16 cellular contexts compared by ENCODE assay signal in genomic region chr1:43693371-43693770, GRCh38. TPM values are rescaled to one million over a fixed set of nuclear protein-coding genes. Genes with fewer than 3 reads are reported as not detected.
DNase-seq lines count a peak whose midpoint lies in the region; ATAC-seq, FAIRE-seq and TF ChIP-seq lines count a peak whose summit lies in the region.
"Had no signal": no experiment of that assay in that cellular context is flagged by ENCODE, and none has a peak within 500 bp of the region (broad histone marks: within the 10 kb centered on the region; RNA-seq: fewer than 3 reads in every experiment).

No MANE protein-coding gene starts in this region.

- H3K27me3 Mint-ChIP-seq in chondrocyte (ENCODE audit: low read depth) = no peaks in the 10 kb centered on the region
- H3K27me3 Mint-ChIP-seq: CD4-positive, alpha-beta memory T cell had no signal

- no peak overlapping the region for H3K4me3 ChIP-seq in HepG2 (replicated peaks in 1 of 3; ENCODE audit: insufficient read depth in 1 of 3, low read depth in 2 of 3, low read length in 3 of 3)
- H3K4me3 ChIP-seq in right lobe of liver = no peak overlapping the region
- H3K4me3 ChIP-seq: A549, GM12878, HAP-1 had no signal

- no peaks in the 10 kb centered on the region for H3K79me2 ChIP-seq in HepG2 (ENCODE audit: insufficient read depth, low read length)

- no peak overlapping the region for H3K4me2 ChIP-seq in HepG2 (ENCODE audit: low read depth, low read length)
- H3K4me2 ChIP-seq: A549 had no signal

- FAIRE-seq in HepG2 (lab: Jason Lieb, UNC) = no peak
- FAIRE-seq: A549, GM12878, GM19239, H1, HTR-8/SVneo had no signal

- H3K36me3 ChIP-seq in HepG2 (replicated peaks in 1 of 2; ENCODE audit: control insufficient read depth in 1 of 2, insufficient read depth in 2 of 2, low read length in 2 of 2) = peaks cover 75 to 100% of the 10 kb centered on the region in 2 experiments
- H3K36me3 ChIP-seq in right lobe of liver = peaks cover 7 to 100% (median 69%) of the 10 kb centered on the region in 4 donors

- ATAC-seq in HepG2 = no peak
- no peak for ATAC-seq in right lobe of liver
- peak; percentile 11 for ATAC-seq in omental fat pad (ENCODE audit: low FRiP score)
- ATAC-seq in HG02678 (IDR thresholded peaks at IDR 0.05; ENCODE audit: unreplicated experiment) = no peak
- ATAC-seq: A549, GM12878 had no signal

- intact Hi-C loops in HepG2 (cut with micrococcal nuclease; ENCODE audit: unreplicated experiment) = no loop called here
- intact Hi-C loops in right lobe of liver (cut with DNase I) = no loop called here

- H3K27ac ChIP-seq in HepG2 (ENCODE audit: extremely low read length, insufficient read depth, low read length) (no peak overlapping the region), right lobe of liver (no peak overlapping the region)
- H3K27ac ChIP-seq: A549, C4-2B had no signal

- DNase-seq in HepG2 (ENCODE audit: low spot score) (no peak), right lobe of liver (no peak), chondrocyte (ENCODE audit: low spot score) (no peak), omental fat pad (ENCODE audit: low spot score) (no peak)
- no peak for DNase-seq in NK-92 treated with Interleukin-12 subunit alpha and Interleukin-12 subunit beta, amount 100 ng/mL, for 24 hours (lab: John Stamatoyannopoulos, UW)
- DNase-seq: BE2C; CD4-positive, alpha-beta memory T cell; DMS79 had no signal

- H3K9ac ChIP-seq in HepG2 (ENCODE audit: insufficient read depth, low read depth, low read length) = no peak overlapping the region

- H3K4me1 Mint-ChIP-seq in chondrocyte (ENCODE audit: low read depth) = no peaks in the 10 kb centered on the region

- H3K4me1 ChIP-seq in HepG2 (ENCODE audit: insufficient read depth, low read length) = no peaks in the 10 kb centered on the region
- H3K4me1 ChIP-seq in right lobe of liver = no peaks in the 10 kb centered on the region
- H3K4me1 ChIP-seq: A549, BE2C had no signal

- no peak overlapping the region for H2AFZ ChIP-seq in HepG2 (ENCODE audit: low read length)

- no peaks in the 10 kb centered on the region for H3K9me3 Mint-ChIP-seq in chondrocyte (ENCODE audit: low read depth)
- H3K9me3 Mint-ChIP-seq: CD4-positive, alpha-beta memory T cell had no signal

- no peaks in the 10 kb centered on the region for H4K20me1 ChIP-seq in HepG2 (ENCODE audit: insufficient read depth, low read length)

- H3K4me3 Mint-ChIP-seq in chondrocyte (ENCODE audit: unreplicated experiment) = no peak overlapping the region
- H3K4me3 Mint-ChIP-seq: CD4-positive, alpha-beta memory T cell had no signal

- no peak for TF ChIP-seq POLR2A in HepG2 (IDR thresholded peaks at IDR 0.05; ENCODE audit: insufficient read depth in 1 of 2, low read depth in 2 of 2, low read length in 2 of 2)
- no peak for TF ChIP-seq POLR2A in right lobe of liver (IDR thresholded peaks at IDR 0.05)

- TF ChIP-seq EP300 in HepG2 (IDR thresholded peaks at IDR 0.05; ENCODE audit: low read depth in 2 of 2, low read length in 2 of 2) (no peak), HepG2 (CRISPR knock-in tag; IDR thresholded peaks at IDR 0.05; ENCODE audit: borderline replicate concordance) (no peak)

- in situ Hi-C loops in HepG2 (cut with HindIII; ENCODE audit: extremely low pct_ligation_motif_present, low pct_unique_long_range_greater_than_20kb) = no loop called here

- TF ChIP-seq RAD21 in HepG2 (CRISPR knock-in tag; IDR thresholded peaks at IDR 0.05) = no peak

- peak overlapping the region; percentile 14 for H3K27ac Mint-ChIP-seq in chondrocyte (ENCODE audit: unreplicated experiment)

- TF ChIP-seq CTCF in HepG2 (CRISPR knock-in tag; IDR thresholded peaks at IDR 0.05) (no peak), right lobe of liver (IDR thresholded peaks at IDR 0.05) (no peak), chondrocyte (IDR thresholded peaks at IDR 0.05) (no peak), omental fat pad (IDR thresholded peaks at IDR 0.05) (no peak)

- POLR2A ChIA-PET in HepG2 (lab: Yijun Ruan, JAX) = no interaction called here

- TSS peak; percentile 22 for BruUV-seq in HepG2 (replicated peaks; lab: Mats Ljungman, UMichigan)

- CTCF ChIA-PET in HepG2 (lab: Yijun Ruan, JAX; ENCODE audit: low intra/inter-chr PET ratio, low total read pairs) = no interaction called here

- 97% methylated on average over 6 of the region's 6 CpGs for WGBS in HepG2 (ENCODE audit: low lambda C conversion rate)
- 75% methylated on average over 2 of the region's 6 CpGs for WGBS in right lobe of liver (ENCODE audit: insufficient coverage, low coverage, low lambda C conversion rate, missing lambda C conversion rate)

- H3K27me3 ChIP-seq in HepG2 (ENCODE audit: control insufficient read depth in 1 of 2, insufficient read depth in 2 of 2, low read length in 2 of 2) (no peaks in the 10 kb centered on the region), right lobe of liver (no peaks in the 10 kb centered on the region)
- H3K27me3 ChIP-seq: BE2C had no signal

- H3K9me3 ChIP-seq in HepG2 (ENCODE audit: low read length) = no peaks in the 10 kb centered on the region
- no peaks in the 10 kb centered on the region for H3K9me3 ChIP-seq in right lobe of liver
- H3K9me3 ChIP-seq: A549, BE2C, HAP-1 had no signal

- peaks cover 47% of the 10 kb centered on the region for H3K36me3 Mint-ChIP-seq in chondrocyte (ENCODE audit: low read depth)

RNA-seq across cellular contexts. Expression of gene ST3GAL3, which starts 14.0 kb away (rescaled TPM):
- 3.4 and 5.1 TPM in 2 replicates for total RNA-seq in HepG2 (2016; rRNA removed; fragmentation: Illumina TruSeq; extraction: Trizol)
- 5.4 and 6.6 TPM in 2 replicates for total RNA-seq in HepG2 (2016; cell fraction: cytosol; rRNA removed; fragmentation: Illumina TruSeq; extraction: Trizol; ENCODE audit: low read depth)
- 2.8 and 4.6 TPM in 2 replicates for total RNA-seq in HepG2 (2016; cell fraction: insoluble cytoplasmic fraction; rRNA removed; fragmentation: Illumina TruSeq; extraction: Trizol)
- 8.5 and 8.7 TPM in 2 replicates for total RNA-seq in HepG2 (2016; cell fraction: membrane; rRNA removed; fragmentation: Illumina TruSeq; extraction: Trizol)
- 11.8 and 11.9 TPM in 2 replicates for total RNA-seq in HepG2 (2016; cell fraction: nucleus; rRNA removed; fragmentation: Illumina TruSeq; extraction: Trizol)
- polyA plus RNA-seq in HepG2 (2011; rRNA removed) = 7.1 and 8.1 TPM in 2 replicates
- polyA plus RNA-seq in HepG2 (2011; cell fraction: cytosol; rRNA removed) = 7.1 and 7.2 TPM in 2 replicates
- 19.2 and 19.5 TPM in 2 replicates for polyA plus RNA-seq in HepG2 (2011; cell fraction: nucleus; rRNA removed)
- polyA plus RNA-seq in HepG2 (2012) = 8.2 and 8.6 TPM in 2 replicates
- 4.9 and 5.7 TPM in 2 replicates for polyA plus RNA-seq in HepG2 (2016; cell fraction: cytosol; fragmentation: Illumina TruSeq; extraction: Trizol; ENCODE audit: low read depth)
- polyA plus RNA-seq in HepG2 (2016; cell fraction: insoluble cytoplasmic fraction; fragmentation: Illumina TruSeq; extraction: Trizol; ENCODE audit: low read depth) = 4.6 and 5.3 TPM in 2 replicates
- 8.5 and 11.7 TPM in 2 replicates for polyA plus RNA-seq in HepG2 (2016; cell fraction: membrane; fragmentation: Illumina TruSeq; extraction: Trizol; ENCODE audit: low read depth)
- 15.9 and 17.9 TPM in 2 replicates for polyA plus RNA-seq in HepG2 (2016; cell fraction: nucleus; fragmentation: Illumina TruSeq; extraction: Trizol; ENCODE audit: insufficient read depth, low read depth)
- polyA minus RNA-seq in HepG2 (2011; rRNA and poly(A)+ RNA removed; ENCODE audit: low replicate concordance) = 14.7 and 20.2 TPM in 2 replicates
- 7.6 and 9.7 TPM in 2 replicates for polyA minus RNA-seq in HepG2 (2011; cell fraction: cytosol; rRNA and poly(A)+ RNA removed)
- 20.2 and 21.6 TPM in 2 replicates for polyA minus RNA-seq in HepG2 (2011; cell fraction: nucleus; rRNA and poly(A)+ RNA removed)
- 10 to 100 TPM in 4 of 6 experiments, 1 to 10 TPM in 2; 6.4 to 14.2 (median 12.0) TPM for total RNA-seq in right lobe of liver
- 15.2 to 28.7 TPM (median 17.0 TPM) in 3 replicates for total RNA-seq in chondrocyte
- 10 to 100 TPM; 13.4 to 23.9 (median 20.1) TPM for total RNA-seq in omental fat pad

RNA-seq across cellular contexts. Expression of gene KDM4A, which starts 43.4 kb away (rescaled TPM):
- total RNA-seq in HepG2 (2016; rRNA removed; fragmentation: Illumina TruSeq; extraction: Trizol) = 20.9 and 27.4 TPM in 2 replicates
- 2.7 and 3.3 TPM in 2 replicates for total RNA-seq in HepG2 (2016; cell fraction: cytosol; rRNA removed; fragmentation: Illumina TruSeq; extraction: Trizol; ENCODE audit: low read depth)
- 21.8 and 25.6 TPM in 2 replicates for total RNA-seq in HepG2 (2016; cell fraction: insoluble cytoplasmic fraction; rRNA removed; fragmentation: Illumina TruSeq; extraction: Trizol)
- total RNA-seq in HepG2 (2016; cell fraction: membrane; rRNA removed; fragmentation: Illumina TruSeq; extraction: Trizol) = 7.4 and 7.7 TPM in 2 replicates
- 17.4 and 18.8 TPM in 2 replicates for total RNA-seq in HepG2 (2016; cell fraction: nucleus; rRNA removed; fragmentation: Illumina TruSeq; extraction: Trizol)
- 8.7 and 9.7 TPM in 2 replicates for polyA plus RNA-seq in HepG2 (2011; rRNA removed)
- 5.2 and 7.2 TPM in 2 replicates for polyA plus RNA-seq in HepG2 (2011; cell fraction: cytosol; rRNA removed)
- 7.6 and 9.7 TPM in 2 replicates for polyA plus RNA-seq in HepG2 (2011; cell fraction: nucleus; rRNA removed)
- polyA plus RNA-seq in HepG2 (2012) = 8.7 and 12.1 TPM in 2 replicates
- polyA plus RNA-seq in HepG2 (2016; cell fraction: cytosol; fragmentation: Illumina TruSeq; extraction: Trizol; ENCODE audit: low read depth) = 0.76 and 0.90 TPM in 2 replicates
- polyA plus RNA-seq in HepG2 (2016; cell fraction: insoluble cytoplasmic fraction; fragmentation: Illumina TruSeq; extraction: Trizol; ENCODE audit: low read depth) = 15.7 and 20.7 TPM in 2 replicates
- 2.3 and 2.4 TPM in 2 replicates for polyA plus RNA-seq in HepG2 (2016; cell fraction: membrane; fragmentation: Illumina TruSeq; extraction: Trizol; ENCODE audit: low read depth)
- polyA plus RNA-seq in HepG2 (2016; cell fraction: nucleus; fragmentation: Illumina TruSeq; extraction: Trizol; ENCODE audit: insufficient read depth, low read depth) = 15.9 and 19.8 TPM in 2 replicates
- 12.2 and 36.0 TPM in 2 replicates for polyA minus RNA-seq in HepG2 (2011; rRNA and poly(A)+ RNA removed; ENCODE audit: low replicate concordance)
- 5.9 and 8.2 TPM in 2 replicates for polyA minus RNA-seq in HepG2 (2011; cell fraction: cytosol; rRNA and poly(A)+ RNA removed)
- 22.1 and 29.7 TPM in 2 replicates for polyA minus RNA-seq in HepG2 (2011; cell fraction: nucleus; rRNA and poly(A)+ RNA removed)
- total RNA-seq in right lobe of liver = 10 to 100 TPM; 12.7 to 22.5 (median 17.6) TPM
- total RNA-seq in chondrocyte = 48.3 to 50.8 TPM (median 49.8 TPM) in 3 replicates
- total RNA-seq in omental fat pad = 10 to 100 TPM; 19.7 to 26.0 (median 24.2) TPM
